1 cellular context compared by ENCODE assay signal in the genomic region with DNA sequence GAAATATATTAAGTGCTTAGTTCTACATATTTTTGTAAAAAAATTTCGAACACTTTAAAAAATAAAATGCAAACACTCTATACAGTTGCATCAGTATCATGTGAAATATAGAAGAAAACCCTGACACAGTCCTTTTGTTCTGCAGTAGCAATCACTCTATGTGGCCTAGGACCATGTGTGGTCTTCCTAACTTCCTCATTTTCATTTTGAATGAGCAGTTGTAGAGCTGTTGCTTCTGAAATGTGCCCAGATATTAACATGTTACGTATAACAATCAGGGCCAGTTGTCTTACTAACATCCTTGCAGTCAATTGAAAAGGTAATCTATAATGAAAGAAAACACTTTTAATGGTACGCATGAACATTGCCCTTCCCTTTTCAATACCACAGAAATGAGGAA.
TF ChIP-seq lines count a peak whose summit lies in the region.

No MANE protein-coding gene starts in this region.

TF ChIP-seq in HepG2, 621 proteins besides CTCF, POLR2A, EP300 and RAD21 (continued from another document):
- TF ChIP-seq, protein P1, sequence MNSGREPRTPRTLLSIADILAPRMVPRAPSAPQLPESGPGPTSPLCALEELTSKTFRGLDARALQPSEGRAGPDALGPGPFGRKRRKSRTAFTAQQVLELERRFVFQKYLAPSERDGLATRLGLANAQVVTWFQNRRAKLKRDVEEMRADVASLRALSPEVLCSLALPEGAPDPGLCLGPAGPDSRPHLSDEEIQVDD (CRISPR knock-in tag; IDR thresholded peaks at IDR 0.05; ENCODE audit: borderline replicate concordance): no peak
- TF ChIP-seq ATF7 (IDR thresholded peaks at IDR 0.05): no peak
- no peak for TF ChIP-seq ATF7 (CRISPR knock-in tag; IDR thresholded peaks at IDR 0.05)
- TF ChIP-seq ZNF224 (CRISPR knock-in tag; IDR thresholded peaks at IDR 0.05): no peak
- TF ChIP-seq NCOA5 (CRISPR knock-in tag; IDR thresholded peaks at IDR 0.05): no peak
